1 cellular context compared by ENCODE assay signal in the genomic region with DNA sequence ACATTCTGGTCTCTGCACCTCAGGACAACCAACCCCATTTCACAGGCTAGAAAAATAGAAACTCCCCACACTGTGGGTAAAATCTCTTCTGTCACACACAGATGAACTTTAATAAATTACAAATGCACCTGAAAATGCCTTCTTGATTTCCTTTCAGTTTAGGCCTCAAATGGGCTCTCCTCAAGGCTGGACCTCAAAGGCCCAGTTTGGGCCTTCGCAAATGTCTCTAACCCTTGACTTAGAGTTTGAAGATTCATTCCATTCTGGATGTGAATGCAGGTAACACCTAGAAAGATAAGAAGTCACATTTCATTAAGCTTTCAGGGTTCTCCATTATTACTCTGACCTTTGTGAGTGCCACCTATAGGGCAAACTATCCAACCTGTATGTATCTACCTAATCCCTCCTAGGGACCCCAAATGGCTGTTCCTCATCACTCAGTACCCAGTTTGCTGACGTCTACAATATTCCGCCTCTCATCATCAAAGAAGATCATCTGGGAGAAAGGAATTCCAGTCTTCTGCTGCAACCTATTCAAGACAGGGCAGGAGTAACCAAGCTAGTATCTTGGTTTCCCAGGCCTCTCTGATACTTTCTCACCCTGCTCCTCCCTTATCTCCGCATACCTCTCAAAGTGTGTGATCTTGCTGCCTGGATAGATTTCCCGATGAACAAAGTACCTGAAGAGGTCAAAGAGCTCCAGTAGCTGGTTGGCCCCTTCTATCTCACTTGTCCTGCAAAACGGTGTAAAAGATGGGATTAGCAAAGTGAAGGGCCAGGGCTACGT.
A peak's percentile ranks its signal among the peaks of the same experiment; 100 is the strongest.
TF ChIP-seq lines count a peak whose summit lies in the region.

No MANE protein-coding gene starts in this region.

TF ChIP-seq in HepG2, 621 proteins besides CTCF, POLR2A, EP300 and RAD21 (continues in another document):
- 0 out of 2 replicates have a peak, but pooled peaks have one; percentile 3 for TF ChIP-seq NFKBIZ (CRISPR knock-in tag; IDR thresholded peaks at IDR 0.05)
- TF ChIP-seq SNAI1 (CRISPR knock-in tag; IDR thresholded peaks at IDR 0.05; ENCODE audit: borderline replicate concordance), result 0 out of 2 replicates have a peak, but pooled peaks have one; percentile 38
- TF ChIP-seq, protein P1, sequence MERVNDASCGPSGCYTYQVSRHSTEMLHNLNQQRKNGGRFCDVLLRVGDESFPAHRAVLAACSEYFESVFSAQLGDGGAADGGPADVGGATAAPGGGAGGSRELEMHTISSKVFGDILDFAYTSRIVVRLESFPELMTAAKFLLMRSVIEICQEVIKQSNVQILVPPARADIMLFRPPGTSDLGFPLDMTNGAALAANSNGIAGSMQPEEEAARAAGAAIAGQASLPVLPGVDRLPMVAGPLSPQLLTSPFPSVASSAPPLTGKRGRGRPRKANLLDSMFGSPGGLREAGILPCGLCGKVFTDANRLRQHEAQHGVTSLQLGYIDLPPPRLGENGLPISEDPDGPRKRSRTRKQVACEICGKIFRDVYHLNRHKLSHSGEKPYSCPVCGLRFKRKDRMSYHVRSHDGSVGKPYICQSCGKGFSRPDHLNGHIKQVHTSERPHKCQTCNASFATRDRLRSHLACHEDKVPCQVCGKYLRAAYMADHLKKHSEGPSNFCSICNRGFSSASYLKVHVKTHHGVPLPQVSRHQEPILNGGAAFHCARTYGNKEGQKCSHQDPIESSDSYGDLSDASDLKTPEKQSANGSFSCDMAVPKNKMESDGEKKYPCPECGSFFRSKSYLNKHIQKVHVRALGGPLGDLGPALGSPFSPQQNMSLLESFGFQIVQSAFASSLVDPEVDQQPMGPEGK (CRISPR knock-in tag; IDR thresholded peaks at IDR 0.05), result no peak
- TF ChIP-seq LCORL (IDR thresholded peaks at IDR 0.05), result no peak
- TF ChIP-seq LCORL (CRISPR knock-in tag; IDR thresholded peaks at IDR 0.05), result no peak; the same call in 1 of the 2 replicates
- TF ChIP-seq, protein P2, sequence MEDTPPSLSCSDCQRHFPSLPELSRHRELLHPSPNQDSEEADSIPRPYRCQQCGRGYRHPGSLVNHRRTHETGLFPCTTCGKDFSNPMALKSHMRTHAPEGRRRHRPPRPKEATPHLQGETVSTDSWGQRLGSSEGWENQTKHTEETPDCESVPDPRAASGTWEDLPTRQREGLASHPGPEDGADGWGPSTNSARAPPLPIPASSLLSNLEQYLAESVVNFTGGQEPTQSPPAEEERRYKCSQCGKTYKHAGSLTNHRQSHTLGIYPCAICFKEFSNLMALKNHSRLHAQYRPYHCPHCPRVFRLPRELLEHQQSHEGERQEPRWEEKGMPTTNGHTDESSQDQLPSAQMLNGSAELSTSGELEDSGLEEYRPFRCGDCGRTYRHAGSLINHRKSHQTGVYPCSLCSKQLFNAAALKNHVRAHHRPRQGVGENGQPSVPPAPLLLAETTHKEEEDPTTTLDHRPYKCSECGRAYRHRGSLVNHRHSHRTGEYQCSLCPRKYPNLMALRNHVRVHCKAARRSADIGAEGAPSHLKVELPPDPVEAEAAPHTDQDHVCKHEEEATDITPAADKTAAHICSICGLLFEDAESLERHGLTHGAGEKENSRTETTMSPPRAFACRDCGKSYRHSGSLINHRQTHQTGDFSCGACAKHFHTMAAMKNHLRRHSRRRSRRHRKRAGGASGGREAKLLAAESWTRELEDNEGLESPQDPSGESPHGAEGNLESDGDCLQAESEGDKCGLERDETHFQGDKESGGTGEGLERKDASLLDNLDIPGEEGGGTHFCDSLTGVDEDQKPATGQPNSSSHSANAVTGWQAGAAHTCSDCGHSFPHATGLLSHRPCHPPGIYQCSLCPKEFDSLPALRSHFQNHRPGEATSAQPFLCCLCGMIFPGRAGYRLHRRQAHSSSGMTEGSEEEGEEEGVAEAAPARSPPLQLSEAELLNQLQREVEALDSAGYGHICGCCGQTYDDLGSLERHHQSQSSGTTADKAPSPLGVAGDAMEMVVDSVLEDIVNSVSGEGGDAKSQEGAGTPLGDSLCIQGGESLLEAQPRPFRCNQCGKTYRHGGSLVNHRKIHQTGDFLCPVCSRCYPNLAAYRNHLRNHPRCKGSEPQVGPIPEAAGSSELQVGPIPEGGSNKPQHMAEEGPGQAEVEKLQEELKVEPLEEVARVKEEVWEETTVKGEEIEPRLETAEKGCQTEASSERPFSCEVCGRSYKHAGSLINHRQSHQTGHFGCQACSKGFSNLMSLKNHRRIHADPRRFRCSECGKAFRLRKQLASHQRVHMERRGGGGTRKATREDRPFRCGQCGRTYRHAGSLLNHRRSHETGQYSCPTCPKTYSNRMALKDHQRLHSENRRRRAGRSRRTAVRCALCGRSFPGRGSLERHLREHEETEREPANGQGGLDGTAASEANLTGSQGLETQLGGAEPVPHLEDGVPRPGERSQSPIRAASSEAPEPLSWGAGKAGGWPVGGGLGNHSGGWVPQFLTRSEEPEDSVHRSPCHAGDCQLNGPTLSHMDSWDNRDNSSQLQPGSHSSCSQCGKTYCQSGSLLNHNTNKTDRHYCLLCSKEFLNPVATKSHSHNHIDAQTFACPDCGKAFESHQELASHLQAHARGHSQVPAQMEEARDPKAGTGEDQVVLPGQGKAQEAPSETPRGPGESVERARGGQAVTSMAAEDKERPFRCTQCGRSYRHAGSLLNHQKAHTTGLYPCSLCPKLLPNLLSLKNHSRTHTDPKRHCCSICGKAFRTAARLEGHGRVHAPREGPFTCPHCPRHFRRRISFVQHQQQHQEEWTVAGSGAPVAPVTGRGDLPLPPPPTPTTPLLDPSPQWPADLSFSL (CRISPR knock-in tag; IDR thresholded peaks at IDR 0.05), result peak; percentile 56; the same call in 1 of the 2 replicates
- 0 out of 2 replicates have a peak, but pooled peaks have one; percentile 46 for TF ChIP-seq ZNF7 (CRISPR knock-in tag; IDR thresholded peaks at IDR 0.05)
- TF ChIP-seq ZNF747 (CRISPR knock-in tag; IDR thresholded peaks at IDR 0.05; ENCODE audit: borderline replicate concordance), result peak; percentile 70
- TF ChIP-seq, protein P3, sequence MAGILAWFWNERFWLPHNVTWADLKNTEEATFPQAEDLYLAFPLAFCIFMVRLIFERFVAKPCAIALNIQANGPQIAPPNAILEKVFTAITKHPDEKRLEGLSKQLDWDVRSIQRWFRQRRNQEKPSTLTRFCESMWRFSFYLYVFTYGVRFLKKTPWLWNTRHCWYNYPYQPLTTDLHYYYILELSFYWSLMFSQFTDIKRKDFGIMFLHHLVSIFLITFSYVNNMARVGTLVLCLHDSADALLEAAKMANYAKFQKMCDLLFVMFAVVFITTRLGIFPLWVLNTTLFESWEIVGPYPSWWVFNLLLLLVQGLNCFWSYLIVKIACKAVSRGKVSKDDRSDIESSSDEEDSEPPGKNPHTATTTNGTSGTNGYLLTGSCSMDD (CRISPR knock-in tag; IDR thresholded peaks at IDR 0.05), result no peak
- no peak for TF ChIP-seq GATAD2A (CRISPR knock-in tag; IDR thresholded peaks at IDR 0.05)
- TF ChIP-seq DNMT1 (CRISPR knock-in tag; IDR thresholded peaks at IDR 0.05), result no peak
- TF ChIP-seq ZC3H4 (CRISPR knock-in tag; IDR thresholded peaks at IDR 0.05; ENCODE audit: borderline replicate concordance), result peak; percentile 52; the same call in 1 of the 2 replicates
- TF ChIP-seq YY1 (IDR thresholded peaks at IDR 0.05; ENCODE audit: insufficient read depth, insufficient replicate concordance, low read depth, low read length), result no peak
- no peak for TF ChIP-seq HNRNPK (IDR thresholded peaks at IDR 0.05; ENCODE audit: low read depth, low read length, poor library complexity, severe bottlenecking)
- 0 out of 2 replicates have a peak, but pooled peaks have one; percentile 59 for TF ChIP-seq ZNF788 (CRISPR knock-in tag; IDR thresholded peaks at IDR 0.05; ENCODE audit: borderline replicate concordance)
- TF ChIP-seq JUND (CRISPR knock-in tag; IDR thresholded peaks at IDR 0.05), result 0 out of 2 replicates have a peak, but pooled peaks have one; percentile 1
- no peak for TF ChIP-seq DR1 (CRISPR knock-in tag; IDR thresholded peaks at IDR 0.05)
- no peak for TF ChIP-seq NFYC (CRISPR knock-in tag; IDR thresholded peaks at IDR 0.05)
- TF ChIP-seq, protein P4, sequence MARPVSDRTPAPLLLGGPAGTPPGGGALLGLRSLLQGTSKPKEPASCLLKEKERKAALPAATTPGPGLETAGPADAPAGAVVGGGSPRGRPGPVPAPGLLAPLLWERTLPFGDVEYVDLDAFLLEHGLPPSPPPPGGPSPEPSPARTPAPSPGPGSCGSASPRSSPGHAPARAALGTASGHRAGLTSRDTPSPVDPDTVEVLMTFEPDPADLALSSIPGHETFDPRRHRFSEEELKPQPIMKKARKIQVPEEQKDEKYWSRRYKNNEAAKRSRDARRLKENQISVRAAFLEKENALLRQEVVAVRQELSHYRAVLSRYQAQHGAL (CRISPR knock-in tag; IDR thresholded peaks at IDR 0.05; ENCODE audit: not compliant biosample characterization), result peak; percentile 4
- 0 out of 2 replicates have a peak, but pooled peaks have one; percentile 0 for TF ChIP-seq ZNF629 (CRISPR knock-in tag; conservative IDR thresholded peaks at IDR 0.05)
- TF ChIP-seq, protein P5, sequence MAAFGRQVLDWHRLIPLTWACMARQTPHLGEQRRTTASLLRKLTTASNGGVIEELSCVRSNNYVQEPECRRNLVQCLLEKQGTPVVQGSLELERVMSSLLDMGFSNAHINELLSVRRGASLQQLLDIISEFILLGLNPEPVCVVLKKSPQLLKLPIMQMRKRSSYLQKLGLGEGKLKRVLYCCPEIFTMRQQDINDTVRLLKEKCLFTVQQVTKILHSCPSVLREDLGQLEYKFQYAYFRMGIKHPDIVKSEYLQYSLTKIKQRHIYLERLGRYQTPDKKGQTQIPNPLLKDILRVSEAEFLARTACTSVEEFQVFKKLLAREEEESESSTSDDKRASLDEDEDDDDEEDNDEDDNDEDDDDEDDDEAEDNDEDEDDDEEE (CRISPR knock-in tag; IDR thresholded peaks at IDR 0.05), result 0 out of 2 replicates have a peak, but pooled peaks have one; percentile 13
- TF ChIP-seq ZBTB42 (CRISPR knock-in tag; IDR thresholded peaks at IDR 0.05), result no peak
- TF ChIP-seq, protein P6, sequence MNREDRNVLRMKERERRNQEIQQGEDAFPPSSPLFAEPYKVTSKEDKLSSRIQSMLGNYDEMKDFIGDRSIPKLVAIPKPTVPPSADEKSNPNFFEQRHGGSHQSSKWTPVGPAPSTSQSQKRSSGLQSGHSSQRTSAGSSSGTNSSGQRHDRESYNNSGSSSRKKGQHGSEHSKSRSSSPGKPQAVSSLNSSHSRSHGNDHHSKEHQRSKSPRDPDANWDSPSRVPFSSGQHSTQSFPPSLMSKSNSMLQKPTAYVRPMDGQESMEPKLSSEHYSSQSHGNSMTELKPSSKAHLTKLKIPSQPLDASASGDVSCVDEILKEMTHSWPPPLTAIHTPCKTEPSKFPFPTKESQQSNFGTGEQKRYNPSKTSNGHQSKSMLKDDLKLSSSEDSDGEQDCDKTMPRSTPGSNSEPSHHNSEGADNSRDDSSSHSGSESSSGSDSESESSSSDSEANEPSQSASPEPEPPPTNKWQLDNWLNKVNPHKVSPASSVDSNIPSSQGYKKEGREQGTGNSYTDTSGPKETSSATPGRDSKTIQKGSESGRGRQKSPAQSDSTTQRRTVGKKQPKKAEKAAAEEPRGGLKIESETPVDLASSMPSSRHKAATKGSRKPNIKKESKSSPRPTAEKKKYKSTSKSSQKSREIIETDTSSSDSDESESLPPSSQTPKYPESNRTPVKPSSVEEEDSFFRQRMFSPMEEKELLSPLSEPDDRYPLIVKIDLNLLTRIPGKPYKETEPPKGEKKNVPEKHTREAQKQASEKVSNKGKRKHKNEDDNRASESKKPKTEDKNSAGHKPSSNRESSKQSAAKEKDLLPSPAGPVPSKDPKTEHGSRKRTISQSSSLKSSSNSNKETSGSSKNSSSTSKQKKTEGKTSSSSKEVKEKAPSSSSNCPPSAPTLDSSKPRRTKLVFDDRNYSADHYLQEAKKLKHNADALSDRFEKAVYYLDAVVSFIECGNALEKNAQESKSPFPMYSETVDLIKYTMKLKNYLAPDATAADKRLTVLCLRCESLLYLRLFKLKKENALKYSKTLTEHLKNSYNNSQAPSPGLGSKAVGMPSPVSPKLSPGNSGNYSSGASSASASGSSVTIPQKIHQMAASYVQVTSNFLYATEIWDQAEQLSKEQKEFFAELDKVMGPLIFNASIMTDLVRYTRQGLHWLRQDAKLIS (CRISPR knock-in tag; IDR thresholded peaks at IDR 0.05), result peak; percentile 30; the same call in 1 of the 2 replicates
- no peak for TF ChIP-seq ZNF790 (CRISPR knock-in tag; IDR thresholded peaks at IDR 0.05; ENCODE audit: borderline replicate concordance)
- TF ChIP-seq ZSCAN12 (CRISPR knock-in tag; IDR thresholded peaks at IDR 0.05), result 0 out of 2 replicates have a peak, but pooled peaks have one; percentile 37
- no peak for TF ChIP-seq THAP11 (CRISPR knock-in tag; IDR thresholded peaks at IDR 0.05)
- no peak for TF ChIP-seq POLR2AphosphoS5 (IDR thresholded peaks at IDR 0.05; ENCODE audit: low read depth, low read length)
- TF ChIP-seq, protein P7, sequence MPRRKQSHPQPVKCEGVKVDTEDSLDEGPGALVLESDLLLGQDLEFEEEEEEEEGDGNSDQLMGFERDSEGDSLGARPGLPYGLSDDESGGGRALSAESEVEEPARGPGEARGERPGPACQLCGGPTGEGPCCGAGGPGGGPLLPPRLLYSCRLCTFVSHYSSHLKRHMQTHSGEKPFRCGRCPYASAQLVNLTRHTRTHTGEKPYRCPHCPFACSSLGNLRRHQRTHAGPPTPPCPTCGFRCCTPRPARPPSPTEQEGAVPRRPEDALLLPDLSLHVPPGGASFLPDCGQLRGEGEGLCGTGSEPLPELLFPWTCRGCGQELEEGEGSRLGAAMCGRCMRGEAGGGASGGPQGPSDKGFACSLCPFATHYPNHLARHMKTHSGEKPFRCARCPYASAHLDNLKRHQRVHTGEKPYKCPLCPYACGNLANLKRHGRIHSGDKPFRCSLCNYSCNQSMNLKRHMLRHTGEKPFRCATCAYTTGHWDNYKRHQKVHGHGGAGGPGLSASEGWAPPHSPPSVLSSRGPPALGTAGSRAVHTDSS (CRISPR knock-in tag; conservative IDR thresholded peaks at IDR 0.05), result no peak
- peak; percentile 91 for TF ChIP-seq KDM5A (IDR thresholded peaks at IDR 0.05; ENCODE audit: borderline replicate concordance, low read length)
- TF ChIP-seq, protein P8, sequence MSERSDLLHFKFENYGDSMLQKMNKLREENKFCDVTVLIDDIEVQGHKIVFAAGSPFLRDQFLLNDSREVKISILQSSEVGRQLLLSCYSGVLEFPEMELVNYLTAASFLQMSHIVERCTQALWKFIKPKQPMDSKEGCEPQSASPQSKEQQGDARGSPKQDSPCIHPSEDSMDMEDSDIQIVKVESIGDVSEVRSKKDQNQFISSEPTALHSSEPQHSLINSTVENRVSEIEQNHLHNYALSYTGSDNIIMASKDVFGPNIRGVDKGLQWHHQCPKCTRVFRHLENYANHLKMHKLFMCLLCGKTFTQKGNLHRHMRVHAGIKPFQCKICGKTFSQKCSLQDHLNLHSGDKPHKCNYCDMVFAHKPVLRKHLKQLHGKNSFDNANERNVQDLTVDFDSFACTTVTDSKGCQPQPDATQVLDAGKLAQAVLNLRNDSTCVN (CRISPR knock-in tag; IDR thresholded peaks at IDR 0.05; ENCODE audit: borderline replicate concordance), result 0 out of 2 replicates have a peak, but pooled peaks have one; percentile 0
- TF ChIP-seq MTA1 (CRISPR knock-in tag; IDR thresholded peaks at IDR 0.05; ENCODE audit: borderline replicate concordance), result no peak
- TF ChIP-seq ATRX (CRISPR knock-in tag; IDR thresholded peaks at IDR 0.05; ENCODE audit: borderline replicate concordance), result 0 out of 2 replicates have a peak, but pooled peaks have one; percentile 84
- TF ChIP-seq SUZ12 (IDR thresholded peaks at IDR 0.05; ENCODE audit: low read depth, low read length), result 0 out of 2 replicates have a peak, but pooled peaks have one; percentile 4
- TF ChIP-seq ZNF781 (CRISPR knock-in tag; IDR thresholded peaks at IDR 0.05; ENCODE audit: borderline replicate concordance, not compliant biosample characterization), result peak; percentile 14
